ENCODE assay signal across 8 cellular contexts in the genomic region with DNA sequence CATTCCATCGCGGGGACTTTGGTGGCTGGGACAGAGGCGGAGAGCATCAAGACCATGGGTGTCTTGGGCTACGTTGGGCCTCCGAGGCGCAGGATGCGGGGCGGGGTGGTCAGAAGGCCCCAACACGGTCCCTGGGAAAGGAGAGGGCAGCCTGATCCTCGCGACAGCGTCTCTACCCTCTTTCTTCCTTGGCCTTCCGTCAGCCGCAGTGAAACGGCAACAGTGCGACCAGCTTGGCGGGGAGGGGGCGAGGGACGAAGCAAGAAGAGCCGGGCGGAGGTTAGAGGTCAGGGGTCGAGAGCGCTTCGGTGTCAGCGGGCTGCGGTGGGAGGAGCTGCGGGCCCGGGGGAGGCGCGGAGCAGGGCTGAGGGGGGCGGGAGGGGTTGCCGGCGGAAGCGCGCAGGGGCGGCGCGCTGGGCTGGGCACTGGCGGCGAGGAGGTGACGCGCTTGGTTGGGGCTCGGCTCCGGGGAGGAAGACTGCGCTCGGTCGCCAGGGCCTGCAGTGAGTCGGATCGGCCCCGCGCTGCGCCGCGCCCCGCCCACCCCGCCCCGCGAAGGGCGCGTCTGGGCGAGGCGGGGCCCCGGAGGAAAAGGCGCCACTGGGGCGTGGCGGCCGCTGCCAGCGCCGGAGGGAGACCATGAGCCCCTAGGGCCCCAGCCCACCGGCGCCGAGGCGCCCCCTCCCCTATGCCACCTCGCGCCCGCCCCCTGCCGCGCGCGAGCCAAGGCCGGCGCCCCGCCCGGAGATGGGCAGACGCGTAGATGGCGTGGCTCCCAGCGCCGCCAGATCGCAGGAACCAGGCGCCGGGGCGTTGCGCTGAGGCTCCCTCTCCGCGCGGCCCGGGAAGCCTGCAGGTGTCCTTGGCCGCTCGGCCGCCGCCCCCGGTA. TPM values are rescaled to one million over a fixed set of nuclear protein-coding genes. Genes with fewer than 3 reads are reported as not detected.
DNase-seq lines count a peak whose midpoint lies in the region; ATAC-seq and TF ChIP-seq lines count a peak whose summit lies in the region.

A gene (plus strand): TSS at position 600 of the 889 bp plus-strand sequence. CDS start 1,186 bp downstream, outside the sequence.

- no peaks in the 10 kb centered on the region for H3K79me2 ChIP-seq in ACC112 (ENCODE audit: control insufficient read depth, insufficient read depth, low read length, unreplicated experiment)

- H3K4me1 ChIP-seq in ACC112 (ENCODE audit: control insufficient read depth, insufficient read depth, low read length, unreplicated experiment): no peaks in the 10 kb centered on the region

- ATAC-seq in GM18861 (IDR thresholded peaks at IDR 0.05; ENCODE audit: unreplicated experiment): peak; percentile 72
- ATAC-seq in HG03097 (IDR thresholded peaks at IDR 0.05; ENCODE audit: low FRiP score, unreplicated experiment): peak; percentile 77

- H3K36me3 ChIP-seq in ACC112 (ENCODE audit: insufficient read depth, low read length) (no peaks in the 10 kb centered on the region), kidney epithelial cell (ENCODE audit: control insufficient read depth, insufficient read depth, low read length) (no peaks in the 10 kb centered on the region)

- H3K4me3 ChIP-seq in ACC112 (ENCODE audit: low read depth, low read length) (peak within 1 kb of the TSS; percentile 84), kidney epithelial cell (ENCODE audit: low read depth, low read length) (peak within 1 kb of the TSS; percentile 48)

- H2AFZ ChIP-seq in ACC112 (ENCODE audit: low read length, unreplicated experiment): peak within 1 kb of the TSS; percentile 95

- peak; percentile 84 for DNase-seq in NCI-H345 (lab: John Stamatoyannopoulos, UW)
- DNase-seq in activated CD4-positive, alpha-beta T cell treated with anti-CD3 and anti-CD28 coated beads for 1 hour: peak; percentile 90
- DNase-seq in cerebellum (ENCODE audit: low spot score): peak; percentile 84
- no peak for DNase-seq in kidney epithelial cell (ENCODE audit: low read depth)
- peak; percentile 93 for DNase-seq in stimulated activated CD4-positive, alpha-beta T cell treated with anti-CD3 and anti-CD28 coated beads, Interleukin-15, amount 100 ng/mL, for 24 hours

- H3K27me3 ChIP-seq in ACC112 (ENCODE audit: insufficient read depth, low read length): peaks cover 25% of the 10 kb centered on the region
- peaks cover 24% of the 10 kb centered on the region for H3K27me3 ChIP-seq in kidney epithelial cell (ENCODE audit: control insufficient read depth, insufficient read depth, low read length)

- no peak for TF ChIP-seq CTCF in kidney epithelial cell (IDR thresholded peaks at IDR 0.05; ENCODE audit: insufficient read depth, low read length, poor library complexity, severe bottlenecking)

- H3K27ac ChIP-seq in ACC112 (ENCODE audit: low read depth, low read length): no peak within 1 kb of the TSS

RNA-seq across cellular contexts. Expression of the gene that starts here (rescaled TPM):
- total RNA-seq in cerebellum (7.1 TPM), kidney epithelial cell (1.8 and 2.3 TPM in 2 replicates)
